16 cellular contexts compared by ENCODE assay signal in the genomic region with DNA sequence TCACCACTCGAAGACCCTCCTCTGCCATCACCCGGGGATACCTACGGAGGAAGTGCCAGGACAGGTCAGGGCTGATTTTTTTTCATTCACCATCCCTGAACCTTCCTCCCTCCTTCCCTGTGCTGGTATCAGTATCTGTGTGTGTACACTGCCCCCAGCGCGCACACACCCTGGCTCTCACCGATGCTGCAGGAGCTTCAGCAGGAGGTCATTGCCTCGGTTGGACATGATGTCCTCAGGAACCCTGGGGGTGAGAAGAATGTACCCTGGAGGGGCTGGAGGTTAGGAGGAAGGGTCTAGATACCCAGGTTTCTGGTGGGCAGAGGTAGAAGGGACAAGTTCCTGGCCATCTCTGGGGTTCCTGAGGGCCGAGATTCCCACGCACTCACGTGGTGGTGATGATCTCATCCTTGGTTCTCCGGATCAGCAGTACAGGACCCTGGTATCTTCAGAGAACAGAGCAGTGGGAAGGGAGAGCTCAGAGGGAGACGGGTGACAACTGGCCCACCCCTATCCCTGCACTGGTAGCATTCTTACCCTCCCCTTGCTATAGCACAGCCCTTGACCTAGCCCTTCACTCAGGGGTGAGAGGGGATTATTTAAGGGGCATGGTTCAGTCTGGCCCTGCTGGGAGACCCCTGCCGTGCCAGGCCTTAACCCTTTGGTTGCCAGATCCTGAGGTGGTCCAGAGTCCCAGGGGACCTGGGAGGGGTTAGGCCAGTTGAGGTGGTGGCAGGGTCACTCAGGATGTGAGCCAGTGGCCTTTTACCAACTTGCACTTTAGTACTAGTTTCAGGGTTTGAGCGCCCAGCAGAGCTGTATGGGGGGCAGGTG. TPM values are rescaled to one million over a fixed set of nuclear protein-coding genes. Genes with fewer than 3 reads are reported as not detected.
"Had no signal": no experiment of that assay in that cellular context is flagged by ENCODE, and none has a peak within 500 bp of the region (broad histone marks: within the 10 kb centered on the region; RNA-seq: fewer than 3 reads in every experiment).

No MANE protein-coding gene starts in this region.

- H3K4me3 Mint-ChIP-seq: activated CD4-positive, alpha-beta T cell treated with anti-CD3 and anti-CD28 coated beads, Interleukin-2, amount 10 ng/mL, durations not matched to agents 7 days and 5 days; activated naive CD4-positive, alpha-beta T cell treated with anti-CD3 and anti-CD28 coated beads, Interleukin-2, amount 10 ng/mL, durations not matched to agents 7 days and 5 days; mesothelial cell of epicardium; stimulated activated naive CD8-positive, alpha-beta T cell treated with anti-CD3 and anti-CD28 coated beads, Interleukin-15, Interleukin-2, amounts not matched to agents 100 ng/mL and 50 ng/mL, for 24 hours had no signal

- DNase-seq: activated CD4-positive, alpha-beta T cell treated with anti-CD3 and anti-CD28 coated beads, Interleukin-2, amount 10 ng/mL, durations not matched to agents 7 days and 5 days; activated CD8-positive, alpha-beta memory T cell treated with anti-CD3 and anti-CD28 coated beads, Interleukin-2, amount 50 U/mL, for 48 hours; activated naive CD4-positive, alpha-beta T cell treated with anti-CD3 and anti-CD28 coated beads, Interleukin-2, amount 10 ng/mL, durations not matched to agents 7 days and 5 days; adrenal gland; dorsolateral prefrontal cortex; left cardiac atrium; lower lobe of right lung; stimulated activated CD4-positive, alpha-beta T cell treated with anti-CD3 and anti-CD28 coated beads, Interleukin-15, amount 100 ng/mL, for 24 hours; stimulated activated CD4-positive, alpha-beta T cell treated with anti-CD3 and anti-CD28 coated beads, Interleukin-4, amount 100 ng/mL, for 4 hours; stimulated activated CD8-positive, alpha-beta memory T cell treated with anti-CD3 and anti-CD28 coated beads, Interleukin-4, amount 100 ng/mL, for 48 hours; SW 1271; upper lobe of right lung had no signal

- H3K4me1 Mint-ChIP-seq: activated CD4-positive, alpha-beta T cell treated with anti-CD3 and anti-CD28 coated beads, Interleukin-2, amount 10 ng/mL, durations not matched to agents 7 days and 5 days had no signal

- ATAC-seq: left cardiac atrium, lower lobe of right lung, upper lobe of right lung had no signal

- H3K27ac Mint-ChIP-seq: activated CD4-positive, alpha-beta T cell treated with anti-CD3 and anti-CD28 coated beads, Interleukin-2, amount 10 ng/mL, durations not matched to agents 7 days and 5 days; activated naive CD4-positive, alpha-beta T cell treated with anti-CD3 and anti-CD28 coated beads, Interleukin-2, amount 10 ng/mL, durations not matched to agents 7 days and 5 days; mesothelial cell of epicardium had no signal

- H3K27me3 Mint-ChIP-seq: activated CD4-positive, alpha-beta T cell treated with anti-CD3 and anti-CD28 coated beads, Interleukin-2, amount 10 ng/mL, durations not matched to agents 7 days and 5 days; activated naive CD4-positive, alpha-beta T cell treated with anti-CD3 and anti-CD28 coated beads, Interleukin-2, amount 10 ng/mL, durations not matched to agents 7 days and 5 days; stimulated activated naive CD8-positive, alpha-beta T cell treated with anti-CD3 and anti-CD28 coated beads, Interleukin-15, Interleukin-2, amounts not matched to agents 100 ng/mL and 50 ng/mL, for 24 hours had no signal

- H3K27ac ChIP-seq: adrenal gland, lower lobe of right lung, skin epidermis, upper lobe of right lung had no signal

- H3K9me3 Mint-ChIP-seq: activated CD4-positive, alpha-beta T cell treated with anti-CD3 and anti-CD28 coated beads, Interleukin-2, amount 10 ng/mL, durations not matched to agents 7 days and 5 days; activated naive CD4-positive, alpha-beta T cell treated with anti-CD3 and anti-CD28 coated beads, Interleukin-2, amount 10 ng/mL, durations not matched to agents 7 days and 5 days; mesothelial cell of epicardium; stimulated activated naive CD8-positive, alpha-beta T cell treated with anti-CD3 and anti-CD28 coated beads, Interleukin-15, Interleukin-2, amounts not matched to agents 100 ng/mL and 50 ng/mL, for 24 hours had no signal

RNA-seq across cellular contexts. Expression of a gene that starts 18.6 kb away (rescaled TPM):
- total RNA-seq: activated CD4-positive, alpha-beta T cell treated with anti-CD3 and anti-CD28 coated beads, Interleukin-2, amount 10 ng/mL, durations not matched to agents 7 days and 5 days; adrenal gland; dorsolateral prefrontal cortex; left cardiac atrium; mesothelial cell of epicardium; temporal lobe; upper lobe of right lung had no signal
